9 cellular contexts compared by ENCODE assay signal in the genomic region with DNA sequence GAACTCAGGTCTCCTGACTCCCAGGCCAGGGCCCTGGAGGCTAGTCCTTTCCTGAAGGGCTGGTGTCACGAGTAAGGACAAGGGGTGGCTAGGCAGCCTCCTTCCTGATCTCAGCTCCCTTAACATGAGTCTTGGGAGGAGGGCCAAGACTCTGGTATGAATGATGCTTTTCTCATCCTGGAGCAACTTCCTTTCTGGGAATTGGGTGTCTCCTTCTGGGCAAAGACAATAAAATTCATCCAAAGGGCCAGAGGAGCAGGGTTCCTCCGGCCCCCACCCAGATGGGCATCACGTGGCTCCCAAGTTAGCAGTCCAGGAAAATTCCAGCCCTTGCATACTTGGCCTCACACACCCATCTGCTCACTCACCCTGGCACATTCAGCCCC. TPM values are rescaled to one million over a fixed set of nuclear protein-coding genes. Genes with fewer than 3 reads are reported as not detected.
DNase-seq lines count a peak whose midpoint lies in the region; ATAC-seq and TF ChIP-seq lines count a peak whose summit lies in the region.
"Had no signal": no experiment of that assay in that cellular context is flagged by ENCODE, and none has a peak within 500 bp of the region (broad histone marks: within the 10 kb centered on the region; RNA-seq: fewer than 3 reads in every experiment).

A gene (plus strand): TSS at position 335 of the 386 bp plus-strand sequence. CDS start 200 bp downstream, outside the sequence.

- peak within 1 kb of the TSS; percentile 97 for H3K27ac Mint-ChIP-seq in activated CD4-positive, alpha-beta memory T cell treated with anti-CD3 and anti-CD28 coated beads for 36 hours

- intact Hi-C loops in activated CD4-positive, alpha-beta memory T cell treated with anti-CD3 and anti-CD28 coated beads for 36 hours (cut with micrococcal nuclease): no loop called here
- intact Hi-C loops in sciatic nerve (cut with DNase I): no loop called here

- TF ChIP-seq CTCF in gastroesophageal sphincter (IDR thresholded peaks at IDR 0.05): no peak

- CTCF ChIA-PET in activated CD4-positive, alpha-beta memory T cell treated with anti-CD3 and anti-CD28 coated beads for 36 hours (lab: Charles Lee): interaction anchor here (0.6 to 5.8 kb wide), 9 partner anchors 8 to 273 kb away, joined by 3 to 65 read pairs (median 11); a partner anchor contains a TSS

- H3K27me3 ChIP-seq in gastroesophageal sphincter: peaks cover 8% of the 10 kb centered on the region

- 39% methylated on average over 2 of the region's 3 CpGs; no CpG with 5 or more reads in 1 of the 2 donors for WGBS in gastroesophageal sphincter (ENCODE audit: low coverage in 1 of 2), 2 donors

- no peaks in the 10 kb centered on the region for H3K9me3 Mint-ChIP-seq in activated CD4-positive, alpha-beta memory T cell treated with anti-CD3 and anti-CD28 coated beads for 36 hours

- peak within 1 kb of the TSS; percentile 60 for H3K4me3 Mint-ChIP-seq in activated CD4-positive, alpha-beta memory T cell treated with anti-CD3 and anti-CD28 coated beads for 36 hours

- no peaks in the 10 kb centered on the region for H3K9me3 ChIP-seq in gastroesophageal sphincter

- no peak within 1 kb of the TSS for H3K4me3 ChIP-seq in gastroesophageal sphincter

- POLR2A ChIA-PET in activated CD4-positive, alpha-beta memory T cell treated with anti-CD3 and anti-CD28 coated beads for 36 hours (lab: Charles Lee): no interaction called here

- TF ChIP-seq POLR2A in gastroesophageal sphincter (IDR thresholded peaks at IDR 0.05): no peak

- DNase-seq in EL (peak; percentile 89), sciatic nerve (ENCODE audit: low spot score) (no peak), mesenteric fat pad (ENCODE audit: low spot score) (no peak), NCI-H1694 (lab: John Stamatoyannopoulos, UW) (no peak), NCI-H146 treated with DMSO at 0.1 percent for 48 hours (lab: John Stamatoyannopoulos, UW; ENCODE audit: unreplicated experiment) (no peak)
- no peak for DNase-seq in activated CD4-positive, alpha-beta memory T cell treated with anti-CD3 and anti-CD28 coated beads for 36 hours
- DNase-seq: NCI-H1048 had no signal

- H3K36me3 Mint-ChIP-seq in activated CD4-positive, alpha-beta memory T cell treated with anti-CD3 and anti-CD28 coated beads for 36 hours: peaks cover 7% of the 10 kb centered on the region

- no peaks in the 10 kb centered on the region for H3K27me3 Mint-ChIP-seq in activated CD4-positive, alpha-beta memory T cell treated with anti-CD3 and anti-CD28 coated beads for 36 hours

- H3K36me3 ChIP-seq in gastroesophageal sphincter: no peaks in the 10 kb centered on the region

- H3K4me1 Mint-ChIP-seq in activated CD4-positive, alpha-beta memory T cell treated with anti-CD3 and anti-CD28 coated beads for 36 hours (ENCODE audit: low read depth): peaks cover 50% of the 10 kb centered on the region

- H3K27ac ChIP-seq in gastroesophageal sphincter: peak within 1 kb of the TSS in 3 of 4 donors; percentile 39 to 79 (median 74)

- peaks cover 0 to 49% (median 16%) of the 10 kb centered on the region in 3 donors for H3K4me1 ChIP-seq in gastroesophageal sphincter

- TF ChIP-seq EP300 in gastroesophageal sphincter (IDR thresholded peaks at IDR 0.05): no peak

- ATAC-seq in gastroesophageal sphincter: peak; percentile 65
- ATAC-seq in sciatic nerve: peak; percentile 85
- no peak for ATAC-seq in GM19328 (IDR thresholded peaks at IDR 0.05; ENCODE audit: unreplicated experiment)

RNA-seq across cellular contexts. Expression of the gene that starts here (rescaled TPM):
- under 1 TPM; 0.68 to 0.69 TPM for total RNA-seq in activated CD4-positive, alpha-beta memory T cell treated with anti-CD3 and anti-CD28 coated beads for 36 hours
- total RNA-seq in gastroesophageal sphincter (1 to 10 TPM in 3 of 4 donors, under 1 TPM in 1; 0.40 to 4.4 (median 2.2) TPM), sciatic nerve (16.1 TPM), mesenteric fat pad (7.5 TPM)
